8 cellular contexts compared by ENCODE assay signal in genomic region chr9:706073-706472, GRCh38.
A peak's percentile ranks its signal among the peaks of the same experiment; 100 is the strongest.
DNase-seq lines count a peak whose midpoint lies in the region; ATAC-seq and TF ChIP-seq lines count a peak whose summit lies in the region.

No MANE protein-coding gene starts in this region.

- H3K4me3 Mint-ChIP-seq in CD8-positive, alpha-beta T cell, result peak overlapping the region; percentile 88

- no CpG with 5 or more reads among the region's 2 CpGs for WGBS in trophoblast cell (ENCODE audit: extremely low coverage, insufficient coverage, insufficient read length)

- H3K4me2 ChIP-seq in trophoblast cell (ENCODE audit: low read length), result no peak overlapping the region

- no peak overlapping the region for H3K14ac ChIP-seq in trophoblast cell (ENCODE audit: low read length)

- no peak overlapping the region for H3K27ac ChIP-seq in CD8-positive, alpha-beta T cell (ENCODE audit: low read depth, low read length)
- H3K27ac ChIP-seq in SJCRH30 (peak overlapping the region; percentile 67), trophoblast cell (ENCODE audit: low read depth, low read length) (peak overlapping the region; percentile 100)

- H3K18ac ChIP-seq in trophoblast cell (ENCODE audit: low read length), result no peak overlapping the region

- H3K9me3 Mint-ChIP-seq in CD8-positive, alpha-beta T cell, result no peaks in the 10 kb centered on the region

- peaks cover 28% of the 10 kb centered on the region for H3K79me2 ChIP-seq in trophoblast cell (ENCODE audit: control insufficient read depth, insufficient read depth, low read length, poor library complexity)

- intact Hi-C loops in CD8-positive, alpha-beta T cell (cut with DNase I, micrococcal nuclease), result no loop called here

- H3K27me3 ChIP-seq in CD8-positive, alpha-beta T cell (ENCODE audit: insufficient read depth, low read length), result no peaks in the 10 kb centered on the region
- H3K27me3 ChIP-seq in SJCRH30 (no peaks in the 10 kb centered on the region), trophoblast cell (ENCODE audit: insufficient read depth, low read length) (no peaks in the 10 kb centered on the region)

- no peak overlapping the region for H2BK5ac ChIP-seq in trophoblast cell (ENCODE audit: low read depth, low read length, poor library complexity)

- H3K9ac ChIP-seq in trophoblast cell (ENCODE audit: low read length), result no peak overlapping the region

- H3K27me3 Mint-ChIP-seq in CD8-positive, alpha-beta T cell (ENCODE audit: low read depth), result peaks cover 11% of the 10 kb centered on the region

- POLR2A ChIA-PET in CD8-positive, alpha-beta T cell (lab: Charles Lee), result no interaction called here

- peaks cover 17% of the 10 kb centered on the region for H3K4me1 Mint-ChIP-seq in CD8-positive, alpha-beta T cell (ENCODE audit: low read depth)

- H2BK12ac ChIP-seq in trophoblast cell (ENCODE audit: low read length), result no peak overlapping the region

- no peak overlapping the region for H2AFZ ChIP-seq in trophoblast cell (ENCODE audit: insufficient read depth, low read length, poor library complexity)

- H2BK120ac ChIP-seq in trophoblast cell (ENCODE audit: insufficient read depth, low read length, poor library complexity), result no peak overlapping the region

- H3K9me3 ChIP-seq in CD8-positive, alpha-beta T cell (ENCODE audit: low read length), result no peaks in the 10 kb centered on the region
- no peaks in the 10 kb centered on the region for H3K9me3 ChIP-seq in SJCRH30 (replicated peaks)
- no peaks in the 10 kb centered on the region for H3K9me3 ChIP-seq in trophoblast cell (ENCODE audit: insufficient read depth, low read depth, low read length)

- TF ChIP-seq CTCF in CD8-positive, alpha-beta T cell (IDR thresholded peaks at IDR 0.05), result no peak

- peak overlapping the region; percentile 64 for H3K4me3 ChIP-seq in CD8-positive, alpha-beta T cell (ENCODE audit: low read depth, low read length)
- H3K4me3 ChIP-seq in SJCRH30 (peak overlapping the region; percentile 63), trophoblast cell (ENCODE audit: low read depth, low read length) (no peak overlapping the region)

- no peak overlapping the region for H4K8ac ChIP-seq in trophoblast cell (ENCODE audit: low read depth, low read length)

- CTCF ChIA-PET in CD8-positive, alpha-beta T cell (lab: Charles Lee), result no interaction called here

- no peak for ATAC-seq in CD8-positive, alpha-beta T cell
- ATAC-seq in esophagus mucosa, result peak; percentile 16
- no peak for ATAC-seq in GM18502 (IDR thresholded peaks at IDR 0.05; ENCODE audit: poor library complexity, unreplicated experiment)

- no peak overlapping the region for H3K4ac ChIP-seq in trophoblast cell (ENCODE audit: low read depth, low read length)

- H3K79me1 ChIP-seq in trophoblast cell (ENCODE audit: low read length), result peaks cover 60% of the 10 kb centered on the region

- H4K12ac ChIP-seq in trophoblast cell (ENCODE audit: low read depth, low read length), result no peak overlapping the region

- no peak overlapping the region for H2AK5ac ChIP-seq in trophoblast cell (ENCODE audit: low read length)

- H3K36me3 ChIP-seq in CD8-positive, alpha-beta T cell (ENCODE audit: insufficient read depth, low read length), result no peaks in the 10 kb centered on the region
- H3K36me3 ChIP-seq in SJCRH30 (peaks cover 2% of the 10 kb centered on the region; the same call in 1 of the 2 replicates), trophoblast cell (ENCODE audit: control insufficient read depth in 1 of 2, insufficient read depth in 2 of 2, low read length in 2 of 2) (peaks cover 12 to 13% of the 10 kb centered on the region in 2 experiments)

- peaks cover 9% of the 10 kb centered on the region for H3K4me1 ChIP-seq in CD8-positive, alpha-beta T cell (ENCODE audit: insufficient read depth, low read length)
- H3K4me1 ChIP-seq in SJCRH30, result no peaks in the 10 kb centered on the region
- H3K4me1 ChIP-seq in trophoblast cell (ENCODE audit: control insufficient read depth in 1 of 2, insufficient read depth in 2 of 2, low read length in 2 of 2), result peaks cover 27 to 35% of the 10 kb centered on the region in 2 experiments

- no peak overlapping the region for H4K91ac ChIP-seq in trophoblast cell (ENCODE audit: low read depth, low read length)

- H3K27ac Mint-ChIP-seq in CD8-positive, alpha-beta T cell, result no peak overlapping the region

- peaks cover 7% of the 10 kb centered on the region for H3K36me3 Mint-ChIP-seq in CD8-positive, alpha-beta T cell

- H3K23ac ChIP-seq in trophoblast cell (ENCODE audit: low read length), result no peak overlapping the region

- no peak for DNase-seq in CD8-positive, alpha-beta T cell
- DNase-seq in SJCRH30, result no peak
- peak in 1 of 2 donors; percentile 17 for DNase-seq in trophoblast cell
- no peak for DNase-seq in KG1 (lab: John Stamatoyannopoulos, UW)
- DNase-seq in NCI-H345 (lab: John Stamatoyannopoulos, UW), result no peak
- DNase-seq in hippocampal formation (lab: John Stamatoyannopoulos, UW), result no peak
